Comparison of ENCODE assay signal across 9 cellular contexts in genomic region chr17:64019486-64020067, GRCh38. TPM values are rescaled to one million over a fixed set of nuclear protein-coding genes. Genes with fewer than 3 reads are reported as not detected.
A peak's percentile ranks its signal among the peaks of the same experiment; 100 is the strongest.
DNase-seq lines count a peak whose midpoint lies in the region; ATAC-seq and TF ChIP-seq lines count a peak whose summit lies in the region.
"Had no signal": no experiment of that assay in that cellular context is flagged by ENCODE, and none has a peak within 500 bp of the region (broad histone marks: within the 10 kb centered on the region; RNA-seq: fewer than 3 reads in every experiment).

No MANE protein-coding gene starts in this region.

- intact Hi-C loops in dorsolateral prefrontal cortex (cut with DNase I): loop anchor here (10.0 kb wide), 2 partner anchors 105 to 265 kb away; partner anchors contain the start of genes CSHL1 (in 1 of the 2) and GH1 (in 1 of the 2)

- no peak for DNase-seq in dorsolateral prefrontal cortex
- no peak for DNase-seq in activated effector memory CD4-positive, alpha-beta T cell treated with anti-CD3 and anti-CD28 coated beads, Interleukin-2, amount 50 U/mL, for 16 hours
- no peak for DNase-seq in amygdala (lab: John Stamatoyannopoulos, UW)
- no peak for DNase-seq in effector CD8-positive, alpha-beta T cell (lab: John Stamatoyannopoulos, UW)
- no peak for DNase-seq in OCI-M2 (lab: John Stamatoyannopoulos, UW; ENCODE audit: unreplicated experiment)
- DNase-seq: aorta had no signal

- TF ChIP-seq CTCF in dorsolateral prefrontal cortex (IDR thresholded peaks at IDR 0.05 in 54 of 56, conservative IDR thresholded peaks at IDR 0.05 in 2 of 56; ENCODE audit: low read depth in 1 of 56, partially characterized antibody in 56 of 56): no peak

- ATAC-seq in GM19351 (IDR thresholded peaks at IDR 0.05; ENCODE audit: unreplicated experiment) (peak; percentile 7), HG03520 (IDR thresholded peaks at IDR 0.05; ENCODE audit: unreplicated experiment) (peak; percentile 12)

- no peaks in the 10 kb centered on the region for H3K27me3 ChIP-seq in dorsolateral prefrontal cortex

- H3K27ac ChIP-seq in dorsolateral prefrontal cortex (peak overlapping the region in 39 of 59 donors; percentile 6 to 86 (median 61)), skin epidermis (peak overlapping the region in 20 of 21 experiments; percentile 25 to 93 (median 79))

- peak overlapping the region in 51 of 59 donors; percentile 15 to 63 (median 40) for H3K4me3 ChIP-seq in dorsolateral prefrontal cortex
- peak overlapping the region; percentile 23 to 46 (median 39) for H3K4me3 ChIP-seq in skin epidermis

RNA-seq across cellular contexts. Expression of gene ICAM2, which starts 0.9 kb away (rescaled TPM):
- total RNA-seq in dorsolateral prefrontal cortex: 10 to 100 TPM in 117 of 120 experiments, 1 to 10 TPM in 3; 7.4 to 50.5 (median 19.5) TPM

RNA-seq across cellular contexts. Expression of gene PRR29, which starts 21.4 kb away (rescaled TPM):
- 1 to 10 TPM in 90 of 120 experiments, under 1 TPM in 29, not detected in 1; 0.25 to 4.0 (median 1.6) TPM for total RNA-seq in dorsolateral prefrontal cortex

RNA-seq across cellular contexts. Expression of gene SCN4A, which starts 46.9 kb away (rescaled TPM):
- 1 to 10 TPM in 2 of 120 experiments, under 1 TPM in 103, not detected in 15; 0.06 to 1.7 (median 0.23) TPM for total RNA-seq in dorsolateral prefrontal cortex
